ENCODE assay signal across 16 cellular contexts in genomic region chr19:29577662-29577963, GRCh38. TPM values are rescaled to one million over a fixed set of nuclear protein-coding genes. Genes with fewer than 3 reads are reported as not detected.
DNase-seq lines count a peak whose midpoint lies in the region; ATAC-seq, FAIRE-seq and TF ChIP-seq lines count a peak whose summit lies in the region.
"Had no signal": no experiment of that assay in that cellular context is flagged by ENCODE, and none has a peak within 500 bp of the region (broad histone marks: within the 10 kb centered on the region; RNA-seq: fewer than 3 reads in every experiment).

No MANE protein-coding gene starts in this region.

- TF ChIP-seq CTCF in kidney (IDR thresholded peaks at IDR 0.05; ENCODE audit: borderline replicate concordance, extremely low read depth, insufficient read depth), result no peak

- H4K20me1 ChIP-seq in BLaER1, result no peaks in the 10 kb centered on the region
- H4K20me1 ChIP-seq in BLaER1 treated with 17β-estradiol and CSF1 and Interleukin-3, amounts not matched to agents 10 nM and 100 nM, result peaks cover 0 to 6% (median 0%) of the 10 kb centered on the region in 11 experiments; a peak in 1 of 22 replicates

- H3K27ac ChIP-seq in BLaER1 (no peak overlapping the region), angular gyrus (ENCODE audit: low read depth, low read length) (peak overlapping the region; percentile 12), kidney (ENCODE audit: low read depth in 2 of 2, low read length in 2 of 2) (no peak overlapping the region)
- H3K27ac ChIP-seq in BLaER1 treated with 17β-estradiol and CSF1 and Interleukin-3, amounts not matched to agents 10 nM and 100 nM, result peak overlapping the region in 2 of 11 experiments; percentile 0 to 49; a peak in 2 of 22 replicates
- H3K27ac ChIP-seq: A549 had no signal

- H3K36me3 ChIP-seq in BLaER1 (no peaks in the 10 kb centered on the region), kidney (ENCODE audit: control insufficient read depth in 1 of 2, insufficient read depth in 2 of 2, low read length in 2 of 2) (no peaks in the 10 kb centered on the region)
- H3K36me3 ChIP-seq in BLaER1 treated with 17β-estradiol and CSF1 and Interleukin-3, amounts not matched to agents 10 nM and 100 nM, result no peaks in the 10 kb centered on the region
- H3K36me3 ChIP-seq: BE2C had no signal

- peaks cover 6% of the 10 kb centered on the region; the same call in 1 of the 2 replicates for H3K27me3 ChIP-seq in BLaER1
- peaks cover 0 to 10% (median 0%) of the 10 kb centered on the region in 11 experiments; a peak in 4 of 22 replicates for H3K27me3 ChIP-seq in BLaER1 treated with 17β-estradiol and CSF1 and Interleukin-3, amounts not matched to agents 10 nM and 100 nM

- no peak for ATAC-seq in HG03342 (IDR thresholded peaks at IDR 0.05; ENCODE audit: unreplicated experiment)
- ATAC-seq: HCT116 had no signal

- H3K4me1 ChIP-seq in BLaER1 (peaks cover 7% of the 10 kb centered on the region), kidney (ENCODE audit: control insufficient read depth in 1 of 2, insufficient read depth in 1 of 2, low read depth in 1 of 2, low read length in 2 of 2) (no peaks in the 10 kb centered on the region)
- H3K4me1 ChIP-seq in BLaER1 treated with 17β-estradiol and CSF1 and Interleukin-3, amounts not matched to agents 10 nM and 100 nM, result peaks cover 9 to 32% (median 16%) of the 10 kb centered on the region in 10 experiments
- H3K4me1 ChIP-seq: A549, BE2C had no signal

- intact Hi-C loops in kidney (cut with DNase I), result no loop called here

- no peak overlapping the region for H3K4me3 ChIP-seq in BLaER1
- no peak overlapping the region for H3K4me3 ChIP-seq in BLaER1 treated with 17β-estradiol and CSF1 and Interleukin-3, amounts not matched to agents 10 nM and 100 nM
- H3K4me3 ChIP-seq in kidney (ENCODE audit: low read length in 2 of 2), result no peak overlapping the region
- H3K4me3 ChIP-seq: A549 had no signal

- DNase-seq in kidney, result peak; percentile 37
- DNase-seq in SHP77 (lab: John Stamatoyannopoulos, UW), result no peak
- no peak for DNase-seq in NCI-H226
- DNase-seq: BE2C; CD4-positive, CD25-positive, alpha-beta regulatory T cell; DMS53; GF-D8; IMR-90 had no signal

- H3K9ac ChIP-seq in BLaER1, result no peak overlapping the region
- no peak overlapping the region for H3K9ac ChIP-seq in BLaER1 treated with 17β-estradiol and CSF1 and Interleukin-3, amounts not matched to agents 10 nM and 100 nM
- no peak overlapping the region for H3K9ac ChIP-seq in kidney (ENCODE audit: low read length in 2 of 2)

- H3K9me3 ChIP-seq in BLaER1 (0 out of 2 replicates have a peak, but pooled peaks cover 5% of the 10 kb centered on the region), kidney (ENCODE audit: control insufficient read depth in 1 of 2, low read length in 2 of 2) (peaks cover 0 to 4% of the 10 kb centered on the region in 2 donors)
- H3K9me3 ChIP-seq in BLaER1 treated with 17β-estradiol and CSF1 and Interleukin-3, amounts not matched to agents 10 nM and 100 nM (replicated peaks in 1 of 11), result peaks cover 0 to 5% (median 0%) of the 10 kb centered on the region in 11 experiments; a peak in 3 of 22 replicates
- H3K9me3 ChIP-seq: BE2C had no signal

- peak overlapping the region; percentile 41 for H3K4me2 ChIP-seq in BLaER1
- peak overlapping the region; percentile 38 to 88 (median 55) for H3K4me2 ChIP-seq in BLaER1 treated with 17β-estradiol and CSF1 and Interleukin-3, amounts not matched to agents 10 nM and 100 nM
- H3K4me2 ChIP-seq: A549 had no signal

- no peak for FAIRE-seq in kidney (lab: Jason Lieb, UNC)

RNA-seq across cellular contexts. Expression of gene POP4, which starts 28.5 kb away (rescaled TPM):
- 60.5 TPM for total RNA-seq in kidney
- 87.9 TPM for polyA plus RNA-seq in kidney (ENCODE audit: insufficient read depth, low read depth, low replicate concordance)

RNA-seq across cellular contexts. Expression of gene VSTM2B, which starts 51.8 kb away (rescaled TPM):
- total RNA-seq in kidney, result not detected
- polyA plus RNA-seq in kidney (ENCODE audit: insufficient read depth, low read depth, low replicate concordance), result not detected
- total RNA-seq: CD4-positive, CD25-positive, alpha-beta regulatory T cell; HT-29; IMR-90 had no signal
- polyA plus RNA-seq: A549; AG04450; CD4-positive, CD25-positive, alpha-beta regulatory T cell; IMR-90 had no signal
